In genomic region chr4:144019277-144019676, GRCh38 we compare ENCODE assay signal across 15 cellular contexts. TPM values are rescaled to one million over a fixed set of nuclear protein-coding genes. Genes with fewer than 3 reads are reported as not detected.
"Had no signal": no experiment of that assay in that cellular context is flagged by ENCODE, and none has a peak within 500 bp of the region (broad histone marks: within the 10 kb centered on the region; RNA-seq: fewer than 3 reads in every experiment).

Gene GYPB, minus strand, starts transcription at chr4:144019380. Its CDS starts 93 bp downstream, at chr4:144019287.

RNA-seq across cellular contexts. Expression of gene GYPB, which starts in this region (rescaled TPM):
- total RNA-seq: activated CD4-positive, alpha-beta memory T cell treated with anti-CD3 and anti-CD28 coated beads, Interleukin-2, amount 10 ng/mL, durations not matched to agents 7 days and 5 days; activated CD4-positive, alpha-beta T cell treated with anti-CD3 and anti-CD28 coated beads for 36 hours; activated CD4-positive, alpha-beta T cell treated with anti-CD3 and anti-CD28 coated beads, Interleukin-2, amount 10 ng/mL, durations not matched to agents 7 days and 5 days; activated CD8-positive, alpha-beta T cell treated with anti-CD3 and anti-CD28 coated beads, Interleukin-2, amount 10 ng/mL, durations not matched to agents 7 days and 5 days; activated T-helper 2 cell treated with anti-CD3 and anti-CD28 coated beads, Interferon-gamma antibody, Interleukin-2, Interleukin-4, amounts not matched to agents 10 μg/mL and 5 μg/mL and 100 μg/mL, durations not matched to agents 14 hours and 24 hours and 36 hours; ascending aorta; bronchial epithelial cell; cardiac muscle cell; chondrocyte; T-cell; T-helper 1 cell treated with Interleukin-12 subunit alpha and Interleukin-12 subunit beta and Interleukin-4 antibody, amounts not matched to agents 30 ng/mL and 1 ng/mL, for 36 hours; T-helper 17 cell; T-helper 2 cell treated with Interferon-gamma antibody and Interleukin-4, amounts not matched to agents 100 ng/mL and 5 ng/mL, for 36 hours; WTC11 had no signal
- polyA plus RNA-seq: adipose tissue had no signal
